ENCODE assay signal across 28 cellular contexts in the genomic region with DNA sequence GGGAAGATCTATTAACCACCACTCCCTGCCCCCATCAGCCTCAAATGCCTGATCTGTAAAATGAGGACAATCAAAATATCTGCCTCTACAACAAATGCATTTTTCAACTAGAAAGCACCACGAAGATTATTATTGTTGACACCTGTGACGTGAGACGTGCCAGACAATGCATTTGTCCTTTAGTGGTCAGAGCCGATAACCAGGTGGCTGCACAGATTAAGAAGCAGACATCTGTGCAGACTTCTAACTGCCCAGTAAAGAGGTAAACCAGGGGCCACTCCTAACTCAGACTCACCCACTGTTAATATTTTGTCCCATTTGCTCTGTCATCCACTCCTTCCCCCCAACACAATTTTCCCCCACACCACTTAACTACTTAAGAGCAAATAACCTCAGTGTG.
"Had no signal": no experiment of that assay in that cellular context is flagged by ENCODE, and none has a peak within 500 bp of the region (broad histone marks: within the 10 kb centered on the region; RNA-seq: fewer than 3 reads in every experiment).

No MANE protein-coding gene starts in this region.

- H3K4me3 ChIP-seq: left ventricle myocardium inferior, lung, neural progenitor cell, right atrium auricular region, right lobe of liver, smooth muscle cell, tibial nerve, uterus had no signal

- FAIRE-seq: islet of Langerhans, kidney had no signal

- H3K9me3 Mint-ChIP-seq: immature natural killer cell; mesothelial cell of epicardium; naive B cell; natural killer cell; nephron progenitor cell; neural progenitor cell; stimulated activated memory B cell treated with anti-CD40 and anti-IgM and Interleukin-4, amounts not matched to agents 10 μg/mL and 1 μg/mL and 100 μg/mL, for 72 hours; stimulated activated naive CD8-positive, alpha-beta T cell treated with anti-CD3 and anti-CD28 coated beads, Interleukin-15, amount 100 ng/mL, for 72 hours had no signal

- H3K36me3 ChIP-seq: left ventricle myocardium inferior, neural progenitor cell, neutrophil, right atrium auricular region, right lobe of liver, tibial nerve, uterus had no signal

- DNase-seq: immature natural killer cell; kidney; left colon; left ventricle myocardium inferior; mesendoderm; naive B cell; natural killer cell; nephron progenitor cell; occipital lobe; right lobe of liver; stimulated activated CD4-positive, alpha-beta T cell treated with anti-CD3 and anti-CD28 coated beads, Interleukin-1b, Interleukin-23, amount 100 ng/mL, for 48 hours; stimulated activated CD4-positive, alpha-beta T cell treated with anti-CD3 and anti-CD28 coated beads, Interleukin-2, amount 100 ng/mL, for 48 hours; stimulated activated CD4-positive, alpha-beta T cell treated with anti-CD3 and anti-CD28 coated beads, Interleukin-4, amount 100 ng/mL, for 4 hours; stimulated activated CD8-positive, alpha-beta memory T cell treated with anti-CD3 and anti-CD28 coated beads, Interleukin-4, amount 100 ng/mL, for 48 hours; stimulated activated naive CD4-positive, alpha-beta T cell treated with Interleukin-2 at 50 U/mL for 16 hours; stimulated activated naive CD8-positive, alpha-beta T cell treated with anti-CD3 and anti-CD28 coated beads, Interleukin-15, amount 100 ng/mL, for 72 hours; uterus had no signal

- H3K4me1 ChIP-seq: neural progenitor cell, uterus had no signal

- H3K4me3 Mint-ChIP-seq: immature natural killer cell; mesothelial cell of epicardium; naive B cell; natural killer cell; nephron progenitor cell; neural progenitor cell; stimulated activated memory B cell treated with anti-CD40 and anti-IgM and Interleukin-4, amounts not matched to agents 10 μg/mL and 1 μg/mL and 100 μg/mL, for 72 hours; stimulated activated naive CD8-positive, alpha-beta T cell treated with anti-CD3 and anti-CD28 coated beads, Interleukin-15, amount 100 ng/mL, for 72 hours; type B pancreatic cell had no signal

- H3K36me3 Mint-ChIP-seq: immature natural killer cell; natural killer cell; stimulated activated memory B cell treated with anti-CD40 and anti-IgM and Interleukin-4, amounts not matched to agents 10 μg/mL and 1 μg/mL and 100 μg/mL, for 72 hours had no signal

- H3K27ac Mint-ChIP-seq: immature natural killer cell; mesothelial cell of epicardium; naive B cell; natural killer cell; nephron progenitor cell; neural progenitor cell; stimulated activated memory B cell treated with anti-CD40 and anti-IgM and Interleukin-4, amounts not matched to agents 10 μg/mL and 1 μg/mL and 100 μg/mL, for 72 hours; stimulated activated naive CD8-positive, alpha-beta T cell treated with anti-CD3 and anti-CD28 coated beads, Interleukin-15, amount 100 ng/mL, for 72 hours; type B pancreatic cell had no signal

- H3K27ac ChIP-seq: left ventricle myocardium inferior, neural progenitor cell, neutrophil, parathyroid adenoma, right atrium auricular region, right lobe of liver, tibial nerve, uterus had no signal

- H3K9me3 ChIP-seq: left ventricle myocardium inferior, neutrophil, right atrium auricular region, right lobe of liver, tibial nerve, uterus had no signal

- H3K27me3 ChIP-seq: neural progenitor cell, neutrophil, right atrium auricular region, right lobe of liver, tibial nerve, uterus had no signal

- H3K27me3 Mint-ChIP-seq: naive B cell; stimulated activated memory B cell treated with anti-CD40 and anti-IgM and Interleukin-4, amounts not matched to agents 10 μg/mL and 1 μg/mL and 100 μg/mL, for 72 hours; stimulated activated naive CD8-positive, alpha-beta T cell treated with anti-CD3 and anti-CD28 coated beads, Interleukin-15, amount 100 ng/mL, for 72 hours; type B pancreatic cell had no signal

- ATAC-seq: natural killer cell; right lobe of liver; stimulated activated naive CD8-positive, alpha-beta T cell treated with anti-CD3 and anti-CD28 coated beads, Interleukin-15, amount 100 ng/mL, for 72 hours had no signal

- H3K4me1 Mint-ChIP-seq: immature natural killer cell; naive B cell; natural killer cell; neural progenitor cell; stimulated activated memory B cell treated with anti-CD40 and anti-IgM and Interleukin-4, amounts not matched to agents 10 μg/mL and 1 μg/mL and 100 μg/mL, for 72 hours; stimulated activated naive CD8-positive, alpha-beta T cell treated with anti-CD3 and anti-CD28 coated beads, Interleukin-15, amount 100 ng/mL, for 72 hours had no signal
